9 cellular contexts compared by ENCODE assay signal in genomic region chr21:16194851-16195251, GRCh38.
DNase-seq lines count a peak whose midpoint lies in the region; ATAC-seq and TF ChIP-seq lines count a peak whose summit lies in the region.
"Had no signal": no experiment of that assay in that cellular context is flagged by ENCODE, and none has a peak within 500 bp of the region (broad histone marks: within the 10 kb centered on the region; RNA-seq: fewer than 3 reads in every experiment).

No MANE protein-coding gene starts in this region.

- H3K36me3 Mint-ChIP-seq in activated CD4-positive, alpha-beta T cell treated with anti-CD3 and anti-CD28 coated beads, Interleukin-2, amount 10 ng/mL, durations not matched to agents 24 days and 14 days (ENCODE audit: low read depth), result no peaks in the 10 kb centered on the region

- H3K4me1 Mint-ChIP-seq in activated CD4-positive, alpha-beta T cell treated with anti-CD3 and anti-CD28 coated beads, Interleukin-2, amount 10 ng/mL, durations not matched to agents 24 days and 14 days, result peaks cover 3% of the 10 kb centered on the region

- no peak for TF ChIP-seq EP300 in transverse colon (IDR thresholded peaks at IDR 0.05; ENCODE audit: low read depth)

- no peaks in the 10 kb centered on the region for H3K9me3 Mint-ChIP-seq in activated CD4-positive, alpha-beta T cell treated with anti-CD3 and anti-CD28 coated beads, Interleukin-2, amount 10 ng/mL, durations not matched to agents 24 days and 14 days

- no peak for TF ChIP-seq POLR2A in transverse colon (IDR thresholded peaks at IDR 0.05)

- H3K27me3 Mint-ChIP-seq in activated CD4-positive, alpha-beta T cell treated with anti-CD3 and anti-CD28 coated beads, Interleukin-2, amount 10 ng/mL, durations not matched to agents 24 days and 14 days, result peaks cover 6% of the 10 kb centered on the region
- H3K27me3 Mint-ChIP-seq: effector memory CD8-positive, alpha-beta T cell had no signal

- H3K27me3 ChIP-seq in left lung (no peaks in the 10 kb centered on the region), transverse colon (no peaks in the 10 kb centered on the region)

- H3K27ac Mint-ChIP-seq in activated CD4-positive, alpha-beta T cell treated with anti-CD3 and anti-CD28 coated beads, Interleukin-2, amount 10 ng/mL, durations not matched to agents 24 days and 14 days, result no peak overlapping the region
- H3K27ac Mint-ChIP-seq: effector memory CD8-positive, alpha-beta T cell had no signal

- 54 to 55% methylated on average over 6 of the region's 6 CpGs for WGBS in transverse colon (ENCODE audit: low coverage in 1 of 2), 2 donors

- peak; percentile 59 for ATAC-seq in left lung
- no peak for ATAC-seq in HG02840 (IDR thresholded peaks at IDR 0.05; ENCODE audit: low FRiP score, unreplicated experiment)
- ATAC-seq: effector memory CD8-positive, alpha-beta T cell had no signal

- in situ Hi-C loops in astrocyte of the spinal cord (cut with HindIII; ENCODE audit: low sequenced_read_pairs) (no loop called here), transverse colon (cut with MboI; ENCODE audit: low pct_ligation_motif_present in 1 of 4, low pct_unique_long_range_greater_than_20kb in 1 of 4, low sequenced_read_pairs in 3 of 4) (no loop called here)

- TF ChIP-seq CTCF in astrocyte of the spinal cord (IDR thresholded peaks at IDR 0.05; ENCODE audit: low read depth, low read length), result no peak
- no peak for TF ChIP-seq CTCF in left lung (IDR thresholded peaks at IDR 0.05)
- no peak for TF ChIP-seq CTCF in transverse colon (IDR thresholded peaks at IDR 0.05)

- H3K36me3 ChIP-seq in left lung (no peaks in the 10 kb centered on the region), transverse colon (no peaks in the 10 kb centered on the region)

- intact Hi-C loops in activated CD4-positive, alpha-beta T cell treated with anti-CD3 and anti-CD28 coated beads, Interleukin-2, amount 10 ng/mL, durations not matched to agents 24 days and 14 days (cut with micrococcal nuclease), result no loop called here
- intact Hi-C loops in left lung (cut with DNase I) (no loop called here), transverse colon (cut with DNase I; ENCODE audit: low total_unique reads) (no loop called here)

- peak overlapping the region; percentile 73 to 80 for H3K27ac ChIP-seq in left lung
- peak overlapping the region; percentile 32 to 45 (median 38) for H3K27ac ChIP-seq in transverse colon

- H3K4me1 ChIP-seq in left lung (peaks cover 0 to 4% of the 10 kb centered on the region in 2 donors), transverse colon (no peaks in the 10 kb centered on the region)

- peak overlapping the region; percentile 48 for H3K4me3 ChIP-seq in astrocyte of the spinal cord (ENCODE audit: low read depth, low read length)
- peak overlapping the region; percentile 20 to 38 for H3K4me3 ChIP-seq in left lung
- peak overlapping the region in 3 of 4 donors; percentile 2 to 21 (median 9) for H3K4me3 ChIP-seq in transverse colon

- H3K4me3 Mint-ChIP-seq in activated CD4-positive, alpha-beta T cell treated with anti-CD3 and anti-CD28 coated beads, Interleukin-2, amount 10 ng/mL, durations not matched to agents 24 days and 14 days, result peak overlapping the region; percentile 26
- H3K4me3 Mint-ChIP-seq: effector memory CD8-positive, alpha-beta T cell had no signal

- DNase-seq in activated CD4-positive, alpha-beta T cell treated with anti-CD3 and anti-CD28 coated beads, Interleukin-2, amount 10 ng/mL, durations not matched to agents 24 days and 14 days, result no peak
- no peak for DNase-seq in activated CD4-positive, alpha-beta T cell treated with anti-CD3 and anti-CD28 coated beads for 4 hours
- DNase-seq in astrocyte of the spinal cord (ENCODE audit: low read depth, low spot score) (peak; percentile 64), left lung (no peak), transverse colon (no peak), NCI-H446 treated with DMSO at 0.1 percent for 48 hours (lab: John Stamatoyannopoulos, UW) (no peak), DMS 273 treated with DMSO at 0.1 percent for 48 hours (lab: John Stamatoyannopoulos, UW) (no peak)
- DNase-seq: effector memory CD8-positive, alpha-beta T cell had no signal

- H3K9me3 ChIP-seq in left lung (no peaks in the 10 kb centered on the region), transverse colon (no peaks in the 10 kb centered on the region)
